Comparison of ENCODE assay signal across 18 cellular contexts in genomic region chr11:24312464-24313238, GRCh38.
DNase-seq lines count a peak whose midpoint lies in the region; ATAC-seq, FAIRE-seq and TF ChIP-seq lines count a peak whose summit lies in the region.
"Had no signal": no experiment of that assay in that cellular context is flagged by ENCODE, and none has a peak within 500 bp of the region (broad histone marks: within the 10 kb centered on the region; RNA-seq: fewer than 3 reads in every experiment).

No MANE protein-coding gene starts in this region.

- no peak for DNase-seq in GM23338 (ENCODE audit: low spot score)
- peak; percentile 37 for DNase-seq in SK-N-DZ (ENCODE audit: low spot score)
- DNase-seq in endothelial cell of umbilical vein (ENCODE audit: low read depth, low spot score): peak; percentile 96
- no peak for DNase-seq in osteocyte (ENCODE audit: extremely low spot score, unreplicated experiment)
- no peak for DNase-seq in NCI-H1105 (lab: John Stamatoyannopoulos, UW)
- no peak for DNase-seq in NCI-H187 (lab: John Stamatoyannopoulos, UW)
- no peak for DNase-seq in urothelium cell line (ENCODE audit: low spot score)
- DNase-seq: activated CD4-positive, CD25-positive, alpha-beta regulatory T cell; adrenal gland; gastrocnemius medialis; KG1; NCI-H1417 treated with DMSO at 0.1 percent for 48 hours; small intestine; T-helper 1 cell had no signal

- FAIRE-seq in endothelial cell of umbilical vein (lab: Jason Lieb, UNC) (peak; percentile 88), urothelium cell line (lab: Jason Lieb, UNC) (no peak)
- FAIRE-seq: endometrium, small intestine had no signal

- POLR2A ChIA-PET in endothelial cell of umbilical vein (lab: Charles Lee): interaction anchor here (0.6 kb wide), 1 partner anchor 59 kb away, joined by 4 read pairs; no protein-coding TSS in a partner anchor

- H3K27ac Mint-ChIP-seq in GM23338: no peak overlapping the region
- H3K27ac Mint-ChIP-seq in osteocyte (ENCODE audit: unreplicated experiment): peak overlapping the region; percentile 51

- peaks cover 3% of the 10 kb centered on the region; the same call in 1 of the 2 replicates for H3K36me3 ChIP-seq in GM23338 (ENCODE audit: insufficient read depth)
- H3K36me3 ChIP-seq in endothelial cell of umbilical vein (ENCODE audit: control insufficient read depth in 2 of 2, extremely low read depth in 1 of 2, insufficient read depth in 2 of 2, low read length in 2 of 2): no peaks in the 10 kb centered on the region
- H3K36me3 ChIP-seq: adrenal gland, gastrocnemius medialis, thoracic aorta had no signal

- H3K9me3 Mint-ChIP-seq in GM23338: peaks cover 30% of the 10 kb centered on the region
- peaks cover 31% of the 10 kb centered on the region for H3K9me3 Mint-ChIP-seq in osteocyte (ENCODE audit: unreplicated experiment)

- H3K27me3 ChIP-seq in GM23338 (ENCODE audit: insufficient read depth) (no peaks in the 10 kb centered on the region), endothelial cell of umbilical vein (ENCODE audit: control insufficient read depth in 2 of 2, insufficient read depth in 2 of 2, low read length in 2 of 2) (no peaks in the 10 kb centered on the region)
- H3K27me3 ChIP-seq: adrenal gland, gastrocnemius medialis had no signal

- H3F3A ChIP-seq in GM23338 (replicated peaks; ENCODE audit: low read depth): no peaks in the 10 kb centered on the region

- H3K4me1 Mint-ChIP-seq in GM23338 (no peaks in the 10 kb centered on the region), osteocyte (ENCODE audit: unreplicated experiment) (peaks cover 13% of the 10 kb centered on the region)

- peaks cover 2% of the 10 kb centered on the region for H3K27me3 Mint-ChIP-seq in GM23338 (ENCODE audit: insufficient read depth, low read depth, poor library complexity)
- H3K27me3 Mint-ChIP-seq in osteocyte (ENCODE audit: unreplicated experiment): no peaks in the 10 kb centered on the region

- CTCF ChIA-PET in endothelial cell of umbilical vein (lab: Charles Lee): interaction anchor here (0.8 to 1.1 kb wide), 6 partner anchors 9 to 1437 kb away, joined by 3 to 8 read pairs (median 3); no protein-coding TSS in a partner anchor

- no peak for ATAC-seq in GM23338
- ATAC-seq: gastrocnemius medialis had no signal

- no peaks in the 10 kb centered on the region for H3K79me2 ChIP-seq in GM23338 (replicated peaks; ENCODE audit: insufficient read depth)
- no peaks in the 10 kb centered on the region for H3K79me2 ChIP-seq in endothelial cell of umbilical vein (ENCODE audit: control insufficient read depth, insufficient read depth, low read length)

- H3K9me3 ChIP-seq in endothelial cell of umbilical vein (replicated peaks; ENCODE audit: control insufficient read depth, insufficient read depth, low read length): peaks cover 2% of the 10 kb centered on the region
- H3K9me3 ChIP-seq: adrenal gland, gastrocnemius medialis, thoracic aorta had no signal

- H3K4me1 ChIP-seq in GM23338 (ENCODE audit: insufficient read depth) (no peaks in the 10 kb centered on the region), endothelial cell of umbilical vein (ENCODE audit: control insufficient read depth, extremely low read depth, insufficient read depth, low read length) (peaks cover 17% of the 10 kb centered on the region)
- H3K4me1 ChIP-seq: adrenal gland, gastrocnemius medialis had no signal

- H3K27ac ChIP-seq in GM23338 (ENCODE audit: low read depth): no peak overlapping the region
- H3K27ac ChIP-seq in endothelial cell of umbilical vein (ENCODE audit: insufficient read depth, low read depth, low read length): peak overlapping the region; percentile 61
- H3K27ac ChIP-seq: adrenal gland, gastrocnemius medialis, HL-60, RWPE1, thoracic aorta had no signal

- TF ChIP-seq CTCF in GM23338 (conservative IDR thresholded peaks at IDR 0.05; ENCODE audit: low read depth in 2 of 2) (no peak), endothelial cell of umbilical vein (IDR thresholded peaks at IDR 0.05; ENCODE audit: extremely low read depth in 1 of 2, insufficient read depth in 1 of 2, low read depth in 1 of 2, low read length in 2 of 2) (no peak), osteocyte (IDR thresholded peaks at IDR 0.05) (no peak)

- H3K4me3 Mint-ChIP-seq in GM23338 (no peak overlapping the region), osteocyte (ENCODE audit: unreplicated experiment) (no peak overlapping the region)

- intact Hi-C loops in endothelial cell of umbilical vein (cut with micrococcal nuclease): loop anchor here (10.0 kb wide), 1 partner anchor 1198 kb away; no protein-coding TSS in a partner anchor

- H3K36me3 Mint-ChIP-seq in GM23338 (ENCODE audit: low read depth) (peaks cover 26% of the 10 kb centered on the region), osteocyte (ENCODE audit: unreplicated experiment) (peaks cover 3% of the 10 kb centered on the region)

- dilution Hi-C loops in endothelial cell of umbilical vein (cut with MboI; ENCODE audit: extremely low pct_ligation_motif_present, low sequenced_read_pairs): no loop called here

- H2AFZ ChIP-seq in GM23338 (peak overlapping the region; percentile 82; the same call in 1 of the 2 replicates), endothelial cell of umbilical vein (ENCODE audit: low read depth, low read length) (peak overlapping the region; percentile 41)

- peak overlapping the region; percentile 24 for H3K9ac ChIP-seq in endothelial cell of umbilical vein (replicated peaks; ENCODE audit: extremely low read depth, insufficient read depth, low read length)

- no peaks in the 10 kb centered on the region for H4K20me1 ChIP-seq in GM23338 (replicated peaks; ENCODE audit: insufficient read depth)
- no peaks in the 10 kb centered on the region for H4K20me1 ChIP-seq in endothelial cell of umbilical vein (replicated peaks; ENCODE audit: control insufficient read depth, extremely low read depth, insufficient read depth, low read length)

- H3K9me2 ChIP-seq in GM23338 (ENCODE audit: insufficient read depth): no peaks in the 10 kb centered on the region; the same call in 1 of the 2 replicates

- H3K4me2 ChIP-seq in GM23338 (no peak overlapping the region), endothelial cell of umbilical vein (ENCODE audit: insufficient read depth, low read length) (peak overlapping the region; percentile 59)

- no TSS peak for BruUV-seq in endothelial cell of umbilical vein (replicated peaks; lab: Mats Ljungman, UMichigan)

- no peak overlapping the region for H3K4me3 ChIP-seq in GM23338
- no peak overlapping the region for H3K4me3 ChIP-seq in endothelial cell of umbilical vein (replicated peaks in 1 of 3; ENCODE audit: insufficient read depth in 1 of 3, low read depth in 1 of 3, low read length in 3 of 3)
- H3K4me3 ChIP-seq: adrenal gland, gastrocnemius medialis, thoracic aorta had no signal

- no peaks in the 10 kb centered on the region for H3K9me1 ChIP-seq in endothelial cell of umbilical vein (replicated peaks; ENCODE audit: control insufficient read depth, extremely low read depth, insufficient read depth, low read length)

- TF ChIP-seq POLR2A in endothelial cell of umbilical vein (IDR thresholded peaks at IDR 0.05; ENCODE audit: low read depth, low read length): peak; percentile 57

TF ChIP-seq in GM23338, 12 proteins besides CTCF, POLR2A, EP300 and RAD21 (continues in another document):
- TF ChIP-seq ZNF114 (CRISPR knock-in tag; IDR thresholded peaks at IDR 0.05): no peak
- no peak for TF ChIP-seq POLR2AphosphoS5 (IDR thresholded peaks at IDR 0.05; ENCODE audit: low read depth)
- no peak for TF ChIP-seq ETS1 (IDR thresholded peaks at IDR 0.05)
- TF ChIP-seq CREB1 (CRISPR knock-in tag; IDR thresholded peaks at IDR 0.05; ENCODE audit: low read depth): no peak

TF ChIP-seq in endothelial cell of umbilical vein, 7 proteins besides CTCF, POLR2A, EP300 and RAD21:
- TF ChIP-seq JUN (IDR thresholded peaks at IDR 0.05; ENCODE audit: borderline replicate concordance, insufficient read depth, insufficient read length, low read depth) (peak; percentile 12), GATA2 (IDR thresholded peaks at IDR 0.05; ENCODE audit: insufficient read depth, insufficient read length, low read depth, low read length) (peak; percentile 87), MYC (IDR thresholded peaks at IDR 0.05; ENCODE audit: low read depth, low read length) (no peak), POLR2AphosphoS5 (IDR thresholded peaks at IDR 0.05; ENCODE audit: insufficient read depth, low read depth, low read length) (peak; percentile 76), MAX (IDR thresholded peaks at IDR 0.05; ENCODE audit: insufficient read depth, insufficient read length) (no peak), FOS (IDR thresholded peaks at IDR 0.05; ENCODE audit: borderline replicate concordance, insufficient read depth, low read length) (peak; percentile 28)

Comparison
In these comparisons a context has a peak if more than half of its experiments do, and no peak if none do; other contexts are left out.
1. DNase-seq: peak in SK-N-DZ (single experiment) and endothelial cell of umbilical vein (single experiment); none in GM23338 (single experiment), osteocyte (single experiment), NCI-H1105 (single experiment), NCI-H187 (0 of 2) and urothelium cell line (single experiment).